Comparison of ENCODE assay signal across 27 cellular contexts in genomic region chr10:11603741-11604140, GRCh38. TPM values are rescaled to one million over a fixed set of nuclear protein-coding genes. Genes with fewer than 3 reads are reported as not detected.
DNase-seq lines count a peak whose midpoint lies in the region; ATAC-seq and TF ChIP-seq lines count a peak whose summit lies in the region.
"Had no signal": no experiment of that assay in that cellular context is flagged by ENCODE, and none has a peak within 500 bp of the region (broad histone marks: within the 10 kb centered on the region; RNA-seq: fewer than 3 reads in every experiment).

No MANE protein-coding gene starts in this region.

- no peaks in the 10 kb centered on the region for H3K36me3 Mint-ChIP-seq in stimulated activated memory B cell treated with anti-CD40 and anti-IgM and Interleukin-4, amounts not matched to agents 10 μg/mL and 1 μg/mL and 100 μg/mL, for 72 hours
- H3K36me3 Mint-ChIP-seq: activated naive CD4-positive, alpha-beta T cell treated with anti-CD3 and anti-CD28 coated beads, Interleukin-2, amount 50 U/mL, for 72 hours; T-cell had no signal

- no peak overlapping the region for H2BK12ac ChIP-seq in neuronal stem cell (ENCODE audit: low read length)

- no peak overlapping the region for H2AFZ ChIP-seq in PC-3 (ENCODE audit: low read length)
- no peak overlapping the region for H2AFZ ChIP-seq in neuronal stem cell (ENCODE audit: low read length)
- H2AFZ ChIP-seq: GM23248 had no signal

- no peak overlapping the region for H3K4me3 Mint-ChIP-seq in stimulated activated memory B cell treated with anti-CD40 and anti-IgM and Interleukin-4, amounts not matched to agents 10 μg/mL and 1 μg/mL and 100 μg/mL, for 72 hours
- H3K4me3 Mint-ChIP-seq: activated CD4-positive, alpha-beta memory T cell treated with anti-CD3 and anti-CD28 coated beads, Interleukin-2, amount 10 ng/mL, durations not matched to agents 7 days and 5 days; CD4-positive, alpha-beta T cell had no signal

- no peak overlapping the region for H2BK120ac ChIP-seq in neuronal stem cell (ENCODE audit: low read depth, low read length)

- H3K4me3 ChIP-seq in PC-3 (ENCODE audit: low read length), result no peak overlapping the region
- no peak overlapping the region for H3K4me3 ChIP-seq in neuronal stem cell (ENCODE audit: low read length in 2 of 2)
- H3K4me3 ChIP-seq: breast epithelium, GM23248, heart right ventricle, lung, SJSA1 had no signal

- ATAC-seq in PC-3, result no peak
- ATAC-seq in stimulated activated memory B cell treated with anti-CD40 and anti-IgM and Interleukin-4, amounts not matched to agents 10 μg/mL and 1 μg/mL and 100 μg/mL, for 72 hours, result no peak
- ATAC-seq: activated naive CD4-positive, alpha-beta T cell treated with anti-CD3 and anti-CD28 coated beads, Interleukin-2, amount 50 U/mL, for 72 hours; heart right ventricle; T-cell had no signal

- no peak overlapping the region for H4K91ac ChIP-seq in neuronal stem cell (ENCODE audit: low read depth, low read length, poor library complexity)

- no CpG with 5 or more reads among the region's 1 CpG for WGBS in neuronal stem cell (ENCODE audit: extremely low coverage in 2 of 2, insufficient read length in 2 of 2, insufficient replicate concordance in 1 of 2), 2 donors

- TF ChIP-seq CTCF in PC-3 (conservative IDR thresholded peaks at IDR 0.05; ENCODE audit: low read depth, low read length), result no peak

- no peaks in the 10 kb centered on the region for H3K79me1 ChIP-seq in neuronal stem cell (ENCODE audit: low read depth, low read length)

- H2BK15ac ChIP-seq in neuronal stem cell (ENCODE audit: low read length), result no peak overlapping the region

- DNase-seq in NCI-H146 (lab: John Stamatoyannopoulos, UW) (peak; percentile 36), NCI-H146 treated with DMSO at 0.1 percent for 48 hours (lab: John Stamatoyannopoulos, UW; ENCODE audit: unreplicated experiment) (no peak), PC-3 (no peak), epithelial cell of prostate (ENCODE audit: low read depth, low spot score) (no peak), HT-29 (ENCODE audit: low spot score) (no peak), NAMALWA (ENCODE audit: low spot score) (no peak), neuronal stem cell (ENCODE audit: low spot score) (no peak)
- DNase-seq: 8988T; activated CD4-positive, alpha-beta memory T cell treated with anti-CD3 and anti-CD28 coated beads, Interleukin-2, amount 10 ng/mL, durations not matched to agents 7 days and 5 days; activated CD4-positive, CD25-positive, alpha-beta regulatory T cell treated with anti-CD3 and anti-CD28 coated beads, Interleukin-2, amount 50 U/mL, for 72 hours; CD4-positive, alpha-beta T cell; effector memory CD4-positive, alpha-beta T cell; foreskin fibroblast; GM23248; heart right ventricle; NCI-H524 treated with DMSO at 0.1 percent for 48 hours; nucleus accumbens; RPMI8226; stimulated activated CD4-positive, alpha-beta T cell treated with anti-CD3 and anti-CD28 coated beads, Interleukin-15, amount 100 ng/mL, for 24 hours; T-cell had no signal

- peaks cover 84% of the 10 kb centered on the region for H3K4me1 Mint-ChIP-seq in stimulated activated memory B cell treated with anti-CD40 and anti-IgM and Interleukin-4, amounts not matched to agents 10 μg/mL and 1 μg/mL and 100 μg/mL, for 72 hours

- no peaks in the 10 kb centered on the region for H3K9me2 ChIP-seq in PC-3 (replicated peaks; ENCODE audit: low read length)

- no peak overlapping the region for H4K8ac ChIP-seq in neuronal stem cell (ENCODE audit: low read depth, low read length)

- H3K4me2 ChIP-seq in PC-3 (ENCODE audit: low read length), result no peak overlapping the region
- H3K4me2 ChIP-seq in neuronal stem cell (ENCODE audit: insufficient read depth, low read length, poor library complexity, severe bottlenecking), result no peak overlapping the region

- CTCF ChIA-PET in PC-3 (lab: Charles Lee), result no interaction called here

- H3K36me3 ChIP-seq in PC-3 (ENCODE audit: low read depth, low read length) (no peaks in the 10 kb centered on the region), neuronal stem cell (replicated peaks in 1 of 2; ENCODE audit: control insufficient read depth in 2 of 2, insufficient read depth in 2 of 2, low read length in 2 of 2) (peaks cover 2 to 11% of the 10 kb centered on the region in 2 donors)
- H3K36me3 ChIP-seq: breast epithelium, heart right ventricle, SJSA1 had no signal

- no peaks in the 10 kb centered on the region for H3F3A ChIP-seq in PC-3 (ENCODE audit: low read length, unreplicated experiment)

- H3K9me3 ChIP-seq in PC-3 (ENCODE audit: low read length), result no peaks in the 10 kb centered on the region
- H3K9me3 ChIP-seq in neuronal stem cell (replicated peaks in 1 of 2; ENCODE audit: control insufficient read depth in 2 of 2, insufficient read depth in 1 of 2, low read depth in 1 of 2, low read length in 2 of 2), result peaks cover 0 to 15% of the 10 kb centered on the region in 2 donors
- H3K9me3 ChIP-seq: breast epithelium, SJSA1 had no signal

- no peak overlapping the region for H3K4ac ChIP-seq in neuronal stem cell (ENCODE audit: low read length)

- H3K27ac ChIP-seq in PC-3 (ENCODE audit: low read length) (0 out of 2 replicates have a peak overlapping the region, but pooled peaks have one; percentile 18), epithelial cell of prostate (peak overlapping the region; percentile 55), neuronal stem cell (replicated peaks; ENCODE audit: low read length) (no peak overlapping the region)
- H3K27ac ChIP-seq: breast epithelium, GM23248, heart right ventricle, SJSA1 had no signal

- intact Hi-C loops in PC-3 (cut with micrococcal nuclease), result loop anchor here (5.0 kb wide), 1 partner anchor 66 kb away; no protein-coding TSS in a partner anchor

- H3K4me1 ChIP-seq in PC-3 (ENCODE audit: insufficient read depth, low read length) (peaks cover 14% of the 10 kb centered on the region), neuronal stem cell (ENCODE audit: control insufficient read depth in 2 of 2, insufficient read depth in 1 of 2, low read depth in 1 of 2, low read length in 2 of 2) (peaks cover 2 to 7% of the 10 kb centered on the region in 2 donors)
- H3K4me1 ChIP-seq: breast epithelium had no signal

- H3K18ac ChIP-seq in neuronal stem cell (ENCODE audit: low read length), result no peak overlapping the region

- H2BK5ac ChIP-seq in neuronal stem cell (ENCODE audit: low read length), result no peak overlapping the region

- no peaks in the 10 kb centered on the region for H3K27me3 Mint-ChIP-seq in stimulated activated memory B cell treated with anti-CD40 and anti-IgM and Interleukin-4, amounts not matched to agents 10 μg/mL and 1 μg/mL and 100 μg/mL, for 72 hours
- H3K27me3 Mint-ChIP-seq: CD4-positive, alpha-beta T cell; stimulated activated naive CD8-positive, alpha-beta T cell treated with anti-CD3 and anti-CD28 coated beads, Interleukin-15, Interleukin-2, amounts not matched to agents 100 ng/mL and 50 ng/mL, for 24 hours; T-cell had no signal

- peaks cover 98% of the 10 kb centered on the region for H3K79me2 ChIP-seq in PC-3 (ENCODE audit: low read length)

- no peak overlapping the region for H2AK5ac ChIP-seq in neuronal stem cell (ENCODE audit: low read depth, low read length)

- H3K9ac ChIP-seq in PC-3 (ENCODE audit: low read length) (no peak overlapping the region), neuronal stem cell (ENCODE audit: low read depth, low read length, poor library complexity) (no peak overlapping the region)
- H3K9ac ChIP-seq: GM23248 had no signal

- H3K27me3 ChIP-seq in PC-3 (ENCODE audit: low read length) (no peaks in the 10 kb centered on the region), neuronal stem cell (ENCODE audit: control insufficient read depth in 3 of 3, insufficient read depth in 3 of 3, low read depth in 1 of 3, low read length in 3 of 3) (no peaks in the 10 kb centered on the region)
- H3K27me3 ChIP-seq: breast epithelium, heart right ventricle, SJSA1 had no signal

- POLR2A ChIA-PET in PC-3 (lab: Charles Lee; ENCODE audit: unreplicated experiment), result no interaction called here

- no peaks in the 10 kb centered on the region for H3K9me3 Mint-ChIP-seq in stimulated activated memory B cell treated with anti-CD40 and anti-IgM and Interleukin-4, amounts not matched to agents 10 μg/mL and 1 μg/mL and 100 μg/mL, for 72 hours
- H3K9me3 Mint-ChIP-seq: activated CD4-positive, alpha-beta memory T cell treated with anti-CD3 and anti-CD28 coated beads, Interleukin-2, amount 10 ng/mL, durations not matched to agents 7 days and 5 days; activated naive CD4-positive, alpha-beta T cell treated with anti-CD3 and anti-CD28 coated beads, Interleukin-2, amount 50 U/mL, for 72 hours; activated T-helper 2 cell treated with anti-CD3 and anti-CD28 coated beads, Interferon-gamma antibody, Interleukin-2, Interleukin-4, amounts not matched to agents 10 μg/mL and 5 μg/mL and 100 μg/mL, durations not matched to agents 14 hours and 24 hours and 36 hours; CD4-positive, alpha-beta T cell; stimulated activated naive CD8-positive, alpha-beta T cell treated with anti-CD3 and anti-CD28 coated beads, Interleukin-15, Interleukin-2, amounts not matched to agents 100 ng/mL and 50 ng/mL, for 24 hours; T-cell had no signal

- no TSS peak for BruUV-seq in PC-3 (replicated peaks; lab: Mats Ljungman, UMichigan)

- H3K23ac ChIP-seq in neuronal stem cell (ENCODE audit: low read depth, low read length, poor library complexity), result no peak overlapping the region

- no peak overlapping the region for H3K14ac ChIP-seq in neuronal stem cell (ENCODE audit: low read length)

- H4K20me1 ChIP-seq in PC-3 (ENCODE audit: low read length), result peaks cover 18% of the 10 kb centered on the region; the same call in 1 of the 2 replicates

- peak overlapping the region; percentile 91 for H3K27ac Mint-ChIP-seq in stimulated activated memory B cell treated with anti-CD40 and anti-IgM and Interleukin-4, amounts not matched to agents 10 μg/mL and 1 μg/mL and 100 μg/mL, for 72 hours
- H3K27ac Mint-ChIP-seq: activated CD4-positive, alpha-beta memory T cell treated with anti-CD3 and anti-CD28 coated beads, Interleukin-2, amount 10 ng/mL, durations not matched to agents 7 days and 5 days; activated naive CD4-positive, alpha-beta T cell treated with anti-CD3 and anti-CD28 coated beads, Interleukin-2, amount 50 U/mL, for 72 hours; activated T-helper 2 cell treated with anti-CD3 and anti-CD28 coated beads, Interferon-gamma antibody, Interleukin-2, Interleukin-4, amounts not matched to agents 10 μg/mL and 5 μg/mL and 100 μg/mL, durations not matched to agents 14 hours and 24 hours and 36 hours; CD4-positive, alpha-beta T cell; stimulated activated naive CD8-positive, alpha-beta T cell treated with anti-CD3 and anti-CD28 coated beads, Interleukin-15, Interleukin-2, amounts not matched to agents 100 ng/mL and 50 ng/mL, for 24 hours had no signal

RNA-seq across cellular contexts. Expression of gene USP6NL, which starts 7.7 kb away (rescaled TPM):
- 13.0 and 14.3 TPM in 2 replicates for total RNA-seq in PC-3 (2014; rRNA removed)
- 16.9 and 18.6 TPM in 2 replicates for total RNA-seq in HT-29 (2014; rRNA removed; shearing (Covaris generic))
- 27.6 TPM for polyA plus RNA-seq in neuronal stem cell (2013, experiment 1 of 2)
- polyA plus RNA-seq in neuronal stem cell (2013, experiment 2 of 2), result 27.7 TPM
